In the genomic region with DNA sequence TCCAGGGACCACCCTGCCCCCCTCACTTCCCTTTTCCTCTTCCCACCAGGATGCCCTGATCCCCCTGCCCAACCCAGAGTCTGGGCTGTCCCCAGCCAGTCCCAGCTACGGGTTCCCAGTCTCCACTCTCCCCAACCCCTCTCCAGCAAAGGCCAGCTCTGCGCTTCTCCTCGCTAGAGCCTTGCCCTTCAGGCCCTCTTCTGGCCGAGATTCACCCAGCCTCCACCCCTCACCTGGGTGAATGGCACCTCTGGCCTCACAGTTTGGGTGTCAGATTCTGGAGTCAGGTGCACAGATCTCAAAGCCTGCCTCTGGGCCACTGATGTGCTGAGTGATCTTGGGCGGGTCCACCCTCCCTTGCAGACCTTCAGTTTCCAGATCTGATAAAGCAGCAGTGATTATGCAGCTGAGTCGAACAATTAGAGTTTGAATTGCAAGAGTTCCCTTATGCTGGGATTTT, we compare ENCODE assay signal across 9 cellular contexts.
DNase-seq lines count a peak whose midpoint lies in the region; ATAC-seq and TF ChIP-seq lines count a peak whose summit lies in the region.
"Had no signal": no experiment of that assay in that cellular context is flagged by ENCODE, and none has a peak within 500 bp of the region (broad histone marks: within the 10 kb centered on the region; RNA-seq: fewer than 3 reads in every experiment).

No MANE protein-coding gene starts in this region.

- no peak overlapping the region for H3K27ac ChIP-seq in GM23248
- H3K27ac ChIP-seq in mesendoderm (ENCODE audit: low read depth, low read length) = no peak overlapping the region
- H3K27ac ChIP-seq: foreskin keratinocyte had no signal

- no peak overlapping the region for H2BK15ac ChIP-seq in mesendoderm (replicated peaks; ENCODE audit: low read depth)

- in situ Hi-C loops in GM23248 (cut with MboI) = no loop called here

- H3K27ac Mint-ChIP-seq in central memory CD8-positive, alpha-beta T cell (ENCODE audit: low read depth) = peak overlapping the region; percentile 84

- no peaks in the 10 kb centered on the region for H3K27me3 ChIP-seq in BE2C
- peaks cover 10% of the 10 kb centered on the region; the same call in 1 of the 2 replicates for H3K27me3 ChIP-seq in GM23248 (replicated peaks; ENCODE audit: insufficient read depth)
- no peaks in the 10 kb centered on the region for H3K27me3 ChIP-seq in mesendoderm (ENCODE audit: insufficient read depth, low read length, poor library complexity)

- no peaks in the 10 kb centered on the region for H3K9me2 ChIP-seq in GM23248 (ENCODE audit: insufficient read depth)

- H3K79me2 ChIP-seq in GM23248 (ENCODE audit: insufficient read depth) = no peaks in the 10 kb centered on the region
- no peaks in the 10 kb centered on the region for H3K79me2 ChIP-seq in mesendoderm (ENCODE audit: control insufficient read depth, insufficient read depth, low read length)

- no peak overlapping the region for H2AK5ac ChIP-seq in mesendoderm (ENCODE audit: low read length)

- H3K4me1 ChIP-seq in BE2C (peaks cover 26% of the 10 kb centered on the region), GM23248 (ENCODE audit: insufficient read depth) (peaks cover 8% of the 10 kb centered on the region), mesendoderm (ENCODE audit: control insufficient read depth, low read depth, low read length) (no peaks in the 10 kb centered on the region)
- H3K4me1 ChIP-seq: foreskin keratinocyte had no signal

- H4K20me1 ChIP-seq in GM23248 (ENCODE audit: insufficient read depth) = no peaks in the 10 kb centered on the region

- DNase-seq in BE2C (peak; percentile 34), GM23248 (peak; percentile 17), mesendoderm (peak; percentile 42), DMS53 (lab: John Stamatoyannopoulos, UW) (no peak)
- no peak for DNase-seq in central memory CD8-positive, alpha-beta T cell (ENCODE audit: low spot score in 2 of 2)
- DNase-seq: COR-L47, foreskin keratinocyte had no signal

- no peaks in the 10 kb centered on the region for H3K79me1 ChIP-seq in mesendoderm (ENCODE audit: low read length)

- H3K4me3 ChIP-seq in BE2C (ENCODE audit: low read depth, low read length) = no peak overlapping the region
- H3K4me3 ChIP-seq in GM23248 = no peak overlapping the region
- H3K4me3 ChIP-seq in mesendoderm (ENCODE audit: low read length) = no peak overlapping the region

- no peaks in the 10 kb centered on the region for H3F3A ChIP-seq in GM23248 (ENCODE audit: insufficient read depth)

- H3K9ac ChIP-seq in GM23248 (no peak overlapping the region), mesendoderm (ENCODE audit: low read length) (no peak overlapping the region)

- H3K18ac ChIP-seq in mesendoderm (ENCODE audit: low read length) = no peak overlapping the region

- no peaks in the 10 kb centered on the region for H3K27me3 Mint-ChIP-seq in central memory CD8-positive, alpha-beta T cell

- no peaks in the 10 kb centered on the region for H3K36me3 Mint-ChIP-seq in central memory CD8-positive, alpha-beta T cell (ENCODE audit: insufficient read depth)

- H2BK120ac ChIP-seq in mesendoderm (ENCODE audit: low read depth, low read length) = no peak overlapping the region

- H4K8ac ChIP-seq in mesendoderm (ENCODE audit: low read depth, low read length) = no peak overlapping the region

- H3K36me3 ChIP-seq in BE2C = no peaks in the 10 kb centered on the region
- H3K36me3 ChIP-seq in GM23248 (ENCODE audit: low read depth) = no peaks in the 10 kb centered on the region
- H3K36me3 ChIP-seq in mesendoderm (ENCODE audit: control insufficient read depth, insufficient read depth, low read length) = no peaks in the 10 kb centered on the region

- no peaks in the 10 kb centered on the region for H3K9me3 Mint-ChIP-seq in central memory CD8-positive, alpha-beta T cell

- H3K9me3 ChIP-seq in BE2C (no peaks in the 10 kb centered on the region; the same call in 1 of the 2 replicates), GM23248 (ENCODE audit: low read depth) (no peaks in the 10 kb centered on the region)

- 74 to 81% methylated on average over 6 of the region's 6 CpGs for WGBS in GM23248 (ENCODE audit: low coverage in 1 of 2, low lambda C conversion rate in 2 of 2, missing lambda C conversion rate in 2 of 2), 2 experiments
- no CpG with 5 or more reads among the region's 6 CpGs for WGBS in mesendoderm (ENCODE audit: extremely low coverage, insufficient coverage, low lambda C conversion rate)

- peak overlapping the region; percentile 77 for H3K56ac ChIP-seq in mesendoderm (ENCODE audit: low read length)

- no peak overlapping the region for H4K5ac ChIP-seq in mesendoderm (ENCODE audit: low read length)

- no peak overlapping the region for H3K23ac ChIP-seq in mesendoderm (ENCODE audit: low read length)

- ATAC-seq in central memory CD8-positive, alpha-beta T cell (replicated peaks; ENCODE audit: extremely low read depth, poor library complexity, severe bottlenecking) = peak; percentile 62
- ATAC-seq in GM21529 (IDR thresholded peaks at IDR 0.05; ENCODE audit: unreplicated experiment) (no peak), HG03520 (IDR thresholded peaks at IDR 0.05; ENCODE audit: unreplicated experiment) (no peak)

- TF ChIP-seq CTCF in BE2C (IDR thresholded peaks at IDR 0.05; ENCODE audit: low read depth, low read length) = peak; percentile 23; the same call in 1 of the 2 replicates

- peaks cover 16% of the 10 kb centered on the region for H3K4me1 Mint-ChIP-seq in central memory CD8-positive, alpha-beta T cell

- no peak overlapping the region for H3K4ac ChIP-seq in mesendoderm (ENCODE audit: low read depth, low read length)

- peak overlapping the region; percentile 48 for H3K4me3 Mint-ChIP-seq in central memory CD8-positive, alpha-beta T cell

- no peak overlapping the region for H2AFZ ChIP-seq in GM23248

- H2BK5ac ChIP-seq in mesendoderm (ENCODE audit: low read length) = no peak overlapping the region

- H3K4me2 ChIP-seq in GM23248 (ENCODE audit: unreplicated experiment) = no peak overlapping the region
- no peak overlapping the region for H3K4me2 ChIP-seq in mesendoderm (ENCODE audit: low read length)

Comparison
In these comparisons a context has a peak if more than half of its experiments do, and no peak if none do; other contexts are left out.
1. DNase-seq: peak in BE2C (single experiment), GM23248 (single experiment) and mesendoderm (single experiment); none in central memory CD8-positive, alpha-beta T cell (0 of 2) and DMS53 (single experiment).